In genomic region chr5:31771500-31771899, GRCh38 we compare ENCODE assay signal across 11 cellular contexts.
DNase-seq lines count a peak whose midpoint lies in the region; ATAC-seq, FAIRE-seq and TF ChIP-seq lines count a peak whose summit lies in the region.
"Had no signal": no experiment of that assay in that cellular context is flagged by ENCODE, and none has a peak within 500 bp of the region (broad histone marks: within the 10 kb centered on the region; RNA-seq: fewer than 3 reads in every experiment).

No MANE protein-coding gene starts in this region.

- TF ChIP-seq RAD21 in GM12878 (IDR thresholded peaks at IDR 0.05; ENCODE audit: insufficient read depth, low read depth, low read length): no peak

- H3K27me3 ChIP-seq in GM12878 (replicated peaks in 1 of 2; ENCODE audit: control insufficient read depth in 2 of 2, insufficient read depth in 2 of 2, low read length in 1 of 2): no peaks in the 10 kb centered on the region
- no peaks in the 10 kb centered on the region for H3K27me3 ChIP-seq in gastroesophageal sphincter
- no peaks in the 10 kb centered on the region for H3K27me3 ChIP-seq in testis

- H3K9me3 ChIP-seq in GM12878 (replicated peaks; ENCODE audit: control insufficient read depth, insufficient read depth, low read length) (peaks cover 4% of the 10 kb centered on the region; the same call in 2 of the 3 replicates), gastroesophageal sphincter (no peaks in the 10 kb centered on the region), testis (no peaks in the 10 kb centered on the region)

- H3K36me3 ChIP-seq in GM12878 (ENCODE audit: control insufficient read depth in 2 of 2, insufficient read depth in 2 of 2, low read length in 1 of 2) (no peaks in the 10 kb centered on the region), gastroesophageal sphincter (no peaks in the 10 kb centered on the region), testis (ENCODE audit: low read depth, missing control alignments) (no peaks in the 10 kb centered on the region)

- H3K4me3 ChIP-seq in GM12878: peak overlapping the region; percentile 29; the same call in 1 of the 2 replicates
- H3K4me3 ChIP-seq in gastroesophageal sphincter: no peak overlapping the region
- no peak overlapping the region for H3K4me3 ChIP-seq in testis

- TF ChIP-seq CTCF in GM12878 (IDR thresholded peaks at IDR 0.05 in 2 of 3, conservative IDR thresholded peaks at IDR 0.05 in 1 of 3; ENCODE audit: control insufficient read depth in 2 of 3, extremely low read depth in 1 of 3, insufficient read depth in 1 of 3, low read depth in 3 of 3, low read length in 3 of 3) (no peak), gastroesophageal sphincter (IDR thresholded peaks at IDR 0.05) (no peak), testis (IDR thresholded peaks at IDR 0.05) (no peak)

- SMC1A ChIA-PET in GM12878 (lab: Charles Lee; ENCODE audit: uncharacterized antibody, unreplicated experiment): interaction anchor here (0.6 kb wide), 1 partner anchor 688 kb away, joined by 3 read pairs; no protein-coding TSS in a partner anchor

- peaks cover 34% of the 10 kb centered on the region for H3K4me1 ChIP-seq in GM12878 (ENCODE audit: control insufficient read depth, insufficient read depth, low read length)
- peaks cover 0 to 12% (median 0%) of the 10 kb centered on the region in 3 donors for H3K4me1 ChIP-seq in gastroesophageal sphincter
- H3K4me1 ChIP-seq in testis: peaks cover 3% of the 10 kb centered on the region

- TF ChIP-seq POLR2A in GM12878 (IDR thresholded peaks at IDR 0.05; ENCODE audit: low read depth, low read length) (no peak), gastroesophageal sphincter (IDR thresholded peaks at IDR 0.05) (no peak), testis (IDR thresholded peaks at IDR 0.05) (no peak)

- H3K4me2 ChIP-seq in GM12878 (ENCODE audit: control insufficient read depth, insufficient read depth): peak overlapping the region; percentile 46

- peak; percentile 28 for ATAC-seq in GM19023 (IDR thresholded peaks at IDR 0.05; ENCODE audit: unreplicated experiment)
- peak; percentile 35 for ATAC-seq in GM21737 (IDR thresholded peaks at IDR 0.05; ENCODE audit: unreplicated experiment)
- peak; percentile 22 for ATAC-seq in HG03280 (IDR thresholded peaks at IDR 0.05; ENCODE audit: unreplicated experiment)
- ATAC-seq in GM12878: peak; percentile 28
- ATAC-seq in gastroesophageal sphincter: no peak

- peak; percentile 38 for FAIRE-seq in GM12878 (lab: Jason Lieb, UNC)

- H4K20me1 ChIP-seq in GM12878 (ENCODE audit: control insufficient read depth, insufficient read depth): no peaks in the 10 kb centered on the region

- no peak overlapping the region for H3K9ac ChIP-seq in GM12878 (ENCODE audit: control insufficient read depth, insufficient read depth, low read length)

- H3K27ac ChIP-seq in GM12878 (ENCODE audit: control insufficient read depth, insufficient read depth): peak overlapping the region; percentile 57
- no peak overlapping the region for H3K27ac ChIP-seq in gastroesophageal sphincter
- no peak overlapping the region for H3K27ac ChIP-seq in testis

- H2AFZ ChIP-seq in GM12878 (ENCODE audit: control insufficient read depth, low read depth, low read length): peak overlapping the region; percentile 25

- WGBS in GM12878 (ENCODE audit: insufficient coverage, insufficient replicate concordance, low lambda C conversion rate, missing lambda C conversion rate): 23% methylated on average over 2 of the region's 2 CpGs
- WGBS in gastroesophageal sphincter (ENCODE audit: low coverage in 1 of 2), 2 donors: 76 to 80% methylated on average over 2 of the region's 2 CpGs
- 78% methylated on average over 2 of the region's 2 CpGs for WGBS in testis, 2 donors

- POLR2A ChIA-PET in GM12878 (lab: Charles Lee): interaction anchor here (0.5 kb wide), 1 partner anchor 369 kb away, joined by 3 read pairs; no protein-coding TSS in a partner anchor

- TF ChIP-seq EP300 in GM12878 (IDR thresholded peaks at IDR 0.05; ENCODE audit: borderline replicate concordance in 1 of 2, control insufficient read depth in 1 of 2, low read depth in 2 of 2, low read length in 2 of 2) (no peak), gastroesophageal sphincter (IDR thresholded peaks at IDR 0.05) (no peak)

- DNase-seq in GM12878 (ENCODE audit: low read depth, low spot score): no peak
- no peak for DNase-seq in NCI-H1092 (lab: John Stamatoyannopoulos, UW)
- DNase-seq in epidermal melanocyte (ENCODE audit: insufficient read length, low spot score): no peak
- no peak for DNase-seq in testis
- DNase-seq: activated naive CD4-positive, alpha-beta T cell treated with anti-CD3 and anti-CD28 coated beads, Interleukin-2, amount 10 ng/mL, durations not matched to agents 7 days and 5 days; C1 segment of cervical spinal cord; GDM1 had no signal

- H3K79me2 ChIP-seq in GM12878 (ENCODE audit: control insufficient read depth, insufficient read depth, low read length): no peaks in the 10 kb centered on the region

- RAD21 ChIA-PET in GM12878 (lab: Charles Lee; ENCODE audit: unreplicated experiment): no interaction called here

- in situ Hi-C loops in GM12878 (cut with MboI): no loop called here

- BruUV-seq in GM12878 (replicated peaks; lab: Mats Ljungman, UMichigan): no TSS peak

- intact Hi-C loops in GM12878 (cut with micrococcal nuclease; ENCODE audit: unreplicated experiment): no loop called here
- intact Hi-C loops in testis (cut with DNase I; ENCODE audit: low total_unique reads): no loop called here

- CTCF ChIA-PET in GM12878 (lab: Yijun Ruan, JAX): no interaction called here

TF ChIP-seq in GM12878, 131 proteins besides CTCF, POLR2A, EP300 and RAD21 (continues in another document):
- TF ChIP-seq ELK1 (IDR thresholded peaks at IDR 0.05; ENCODE audit: low read depth, low read length) (no peak), RB1 (IDR thresholded peaks at IDR 0.05; ENCODE audit: borderline replicate concordance) (no peak), MTA3 (IDR thresholded peaks at IDR 0.05; ENCODE audit: borderline replicate concordance, low read length) (no peak), IRF5 (IDR thresholded peaks at IDR 0.05; ENCODE audit: borderline replicate concordance) (no peak), RUNX3 (IDR thresholded peaks at IDR 0.05; ENCODE audit: low read length) (no peak), ZZZ3 (IDR thresholded peaks at IDR 0.05; ENCODE audit: control insufficient read depth, insufficient read length, low read depth) (no peak), HDGF (IDR thresholded peaks at IDR 0.05) (no peak), CBFB (IDR thresholded peaks at IDR 0.05; ENCODE audit: low read depth) (no peak), FOS (IDR thresholded peaks at IDR 0.05; ENCODE audit: borderline replicate concordance, extremely low read depth, insufficient read length) (no peak), ZNF207 (IDR thresholded peaks at IDR 0.05; ENCODE audit: borderline replicate concordance) (no peak), NR2C2 (IDR thresholded peaks at IDR 0.05; ENCODE audit: borderline replicate concordance, control insufficient read depth, insufficient read length, low read depth) (no peak), ZNF24 (IDR thresholded peaks at IDR 0.05) (no peak), USF2 (IDR thresholded peaks at IDR 0.05; ENCODE audit: borderline replicate concordance, low read depth, low read length) (no peak), ZNF217 (IDR thresholded peaks at IDR 0.05) (no peak), PML (IDR thresholded peaks at IDR 0.05; ENCODE audit: low read length) (no peak), BCL11A (IDR thresholded peaks at IDR 0.05; ENCODE audit: low read depth, low read length) (no peak)
